15 cellular contexts compared by ENCODE assay signal in the genomic region with DNA sequence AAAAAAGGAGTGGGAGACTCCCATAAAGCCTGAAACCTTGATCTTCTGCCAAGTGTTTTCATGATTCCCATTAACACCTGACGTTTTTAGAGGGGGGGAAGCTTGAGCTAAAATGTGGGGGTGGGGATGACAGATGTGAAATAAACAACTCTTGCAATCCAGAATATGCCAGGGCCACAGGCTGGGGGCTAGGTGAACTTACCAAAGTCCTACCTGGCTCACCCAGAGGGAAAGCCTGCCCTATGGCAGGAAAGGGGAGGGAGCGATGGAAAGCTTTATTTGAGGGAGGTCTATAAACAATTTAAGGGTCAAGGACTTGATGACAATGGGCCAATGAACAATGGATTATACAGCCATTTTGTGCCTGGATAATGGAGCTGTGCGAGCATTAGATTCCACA.
DNase-seq lines count a peak whose midpoint lies in the region; ATAC-seq and TF ChIP-seq lines count a peak whose summit lies in the region.
"Had no signal": no experiment of that assay in that cellular context is flagged by ENCODE, and none has a peak within 500 bp of the region (broad histone marks: within the 10 kb centered on the region; RNA-seq: fewer than 3 reads in every experiment).

No MANE protein-coding gene starts in this region.

- H3K4me1 ChIP-seq in A673 (ENCODE audit: insufficient read depth, low read length, poor library complexity, severe bottlenecking): no peaks in the 10 kb centered on the region

- no peaks in the 10 kb centered on the region for H3K36me3 Mint-ChIP-seq in natural killer cell
- H3K36me3 Mint-ChIP-seq in natural killer cell treated with Interleukin-12 subunit alpha and Interleukin-12 subunit beta and Interleukin-15 and Interleukin-18, amount 100 ng/mL, for 72 hours: peaks cover 12% of the 10 kb centered on the region
- H3K36me3 Mint-ChIP-seq in activated naive CD4-positive, alpha-beta T cell treated with anti-CD3 and anti-CD28 coated beads, Interleukin-2, amount 50 U/mL, for 72 hours: peaks cover 25 to 58% of the 10 kb centered on the region in 2 donors
- peaks cover 19 to 30% (median 27%) of the 10 kb centered on the region in 3 donors for H3K36me3 Mint-ChIP-seq in naive thymus-derived CD8-positive, alpha-beta T cell

- H3K4me1 Mint-ChIP-seq in natural killer cell: peaks cover 30 to 35% of the 10 kb centered on the region in 2 donors
- peaks cover 23 to 26% of the 10 kb centered on the region in 2 donors for H3K4me1 Mint-ChIP-seq in natural killer cell treated with Interleukin-12 subunit alpha and Interleukin-12 subunit beta and Interleukin-15 and Interleukin-18, amount 100 ng/mL, for 72 hours (ENCODE audit: low read depth in 2 of 2)
- H3K4me1 Mint-ChIP-seq in naive thymus-derived CD8-positive, alpha-beta T cell: peaks cover 15 to 71% (median 41%) of the 10 kb centered on the region in 4 donors

- POLR2A ChIA-PET in naive thymus-derived CD8-positive, alpha-beta T cell (lab: Charles Lee): no interaction called here
- POLR2A ChIA-PET in A673 (lab: Charles Lee; ENCODE audit: low non-redundant PET): no interaction called here

- no peak for ATAC-seq in natural killer cell
- no peak for ATAC-seq in natural killer cell treated with Interleukin-12 subunit alpha and Interleukin-12 subunit beta and Interleukin-15 and Interleukin-18, amount 100 ng/mL, for 72 hours
- no peak for ATAC-seq in activated naive CD4-positive, alpha-beta T cell treated with anti-CD3 and anti-CD28 coated beads, Interleukin-2, amount 50 U/mL, for 72 hours
- ATAC-seq in naive thymus-derived CD8-positive, alpha-beta T cell: no peak
- ATAC-seq in GM21528 (IDR thresholded peaks at IDR 0.05; ENCODE audit: low FRiP score, unreplicated experiment): no peak
- ATAC-seq: esophagus mucosa had no signal

- H3K27ac Mint-ChIP-seq in natural killer cell: peak overlapping the region; percentile 21 to 83
- H3K27ac Mint-ChIP-seq in natural killer cell treated with Interleukin-12 subunit alpha and Interleukin-12 subunit beta and Interleukin-15 and Interleukin-18, amount 100 ng/mL, for 72 hours: peak overlapping the region in 1 of 2 donors; percentile 56
- peak overlapping the region; percentile 87 to 88 for H3K27ac Mint-ChIP-seq in activated naive CD4-positive, alpha-beta T cell treated with anti-CD3 and anti-CD28 coated beads, Interleukin-2, amount 50 U/mL, for 72 hours
- peak overlapping the region; percentile 11 to 96 (median 90) for H3K27ac Mint-ChIP-seq in naive thymus-derived CD8-positive, alpha-beta T cell

- peaks cover 3% of the 10 kb centered on the region for H3K36me3 ChIP-seq in A673 (ENCODE audit: insufficient read depth, low read length, poor library complexity, severe bottlenecking)

- DNase-seq in natural killer cell: no peak
- no peak for DNase-seq in natural killer cell treated with Interleukin-12 subunit alpha and Interleukin-12 subunit beta and Interleukin-15 and Interleukin-18, amount 100 ng/mL, for 72 hours (ENCODE audit: low spot score)
- no peak for DNase-seq in activated naive CD4-positive, alpha-beta T cell treated with anti-CD3 and anti-CD28 coated beads, Interleukin-2, amount 50 U/mL, for 72 hours (ENCODE audit: low spot score in 2 of 2)
- DNase-seq in naive thymus-derived CD8-positive, alpha-beta T cell: no peak
- DNase-seq in T-helper 2 cell: no peak
- DNase-seq in midbrain (lab: John Stamatoyannopoulos, UW): no peak
- DNase-seq in A673 (ENCODE audit: low spot score): no peak
- DNase-seq: activated effector memory CD4-positive, alpha-beta T cell treated with anti-CD3 and anti-CD28 coated beads, Interleukin-2, amount 50 U/mL, for 16 hours; GOT3; mammary epithelial cell; stimulated activated naive CD4-positive, alpha-beta T cell; SW 1271 had no signal

- intact Hi-C loops in natural killer cell (cut with micrococcal nuclease) (no loop called here), A673 (cut with micrococcal nuclease; ENCODE audit: unreplicated experiment) (no loop called here)

- no peaks in the 10 kb centered on the region for H3K27me3 ChIP-seq in A673 (replicated peaks; ENCODE audit: insufficient read depth, low read depth, low read length, poor library complexity)

- H3K4me3 ChIP-seq in A673 (ENCODE audit: low read depth, low read length, poor library complexity, severe bottlenecking): no peak overlapping the region

- H3K9me3 Mint-ChIP-seq in natural killer cell: peaks cover 0 to 2% of the 10 kb centered on the region in 2 donors
- H3K9me3 Mint-ChIP-seq in natural killer cell treated with Interleukin-12 subunit alpha and Interleukin-12 subunit beta and Interleukin-15 and Interleukin-18, amount 100 ng/mL, for 72 hours: no peaks in the 10 kb centered on the region
- peaks cover 5% of the 10 kb centered on the region in 2 donors for H3K9me3 Mint-ChIP-seq in activated naive CD4-positive, alpha-beta T cell treated with anti-CD3 and anti-CD28 coated beads, Interleukin-2, amount 50 U/mL, for 72 hours
- peaks cover 0 to 61% (median 12%) of the 10 kb centered on the region in 9 donors for H3K9me3 Mint-ChIP-seq in naive thymus-derived CD8-positive, alpha-beta T cell

- H3K27ac ChIP-seq in A673 (ENCODE audit: low read depth, low read length, poor library complexity, severe bottlenecking): no peak overlapping the region
- H3K27ac ChIP-seq: HL-60 had no signal

- CTCF ChIA-PET in A673 (lab: Charles Lee): no interaction called here

- no TSS peak for BruUV-seq in A673 (replicated peaks; lab: Mats Ljungman, UMichigan)

- no peak for TF ChIP-seq CTCF in natural killer cell (IDR thresholded peaks at IDR 0.05)
- no peak for TF ChIP-seq CTCF in A673 (conservative IDR thresholded peaks at IDR 0.05; ENCODE audit: low read depth, low read length)

- peak overlapping the region; percentile 29 for H3K4me3 Mint-ChIP-seq in natural killer cell
- no peak overlapping the region for H3K4me3 Mint-ChIP-seq in natural killer cell treated with Interleukin-12 subunit alpha and Interleukin-12 subunit beta and Interleukin-15 and Interleukin-18, amount 100 ng/mL, for 72 hours
- H3K4me3 Mint-ChIP-seq in naive thymus-derived CD8-positive, alpha-beta T cell: peak overlapping the region; percentile 32 to 91 (median 84)

- no peaks in the 10 kb centered on the region for H3K27me3 Mint-ChIP-seq in natural killer cell (ENCODE audit: low read depth in 2 of 2)
- H3K27me3 Mint-ChIP-seq in natural killer cell treated with Interleukin-12 subunit alpha and Interleukin-12 subunit beta and Interleukin-15 and Interleukin-18, amount 100 ng/mL, for 72 hours: no peaks in the 10 kb centered on the region
- no peaks in the 10 kb centered on the region for H3K27me3 Mint-ChIP-seq in naive thymus-derived CD8-positive, alpha-beta T cell

- H3K9me3 ChIP-seq in A673 (ENCODE audit: low read depth, low read length, poor library complexity, severe bottlenecking): no peaks in the 10 kb centered on the region
